12 cellular contexts compared by ENCODE assay signal in the genomic region with DNA sequence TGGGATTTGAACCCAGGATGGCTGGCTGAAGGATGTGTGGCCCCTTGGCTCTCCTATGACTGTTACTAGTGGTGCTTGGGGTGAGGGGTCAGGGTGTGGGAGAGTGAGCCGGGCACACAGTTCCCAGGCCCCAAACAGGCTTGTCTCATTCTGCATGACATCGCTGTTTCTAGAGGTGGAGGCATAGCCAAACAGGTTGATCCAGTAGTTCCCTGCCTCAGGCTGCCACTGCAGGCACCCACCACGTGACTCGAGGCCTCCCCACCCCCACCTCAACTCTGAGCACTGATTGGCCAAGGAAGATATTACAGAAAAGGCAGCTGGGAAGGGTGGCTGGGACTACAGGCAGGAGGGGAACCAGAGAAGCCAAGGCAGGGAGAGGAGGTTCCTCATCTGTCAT.
DNase-seq lines count a peak whose midpoint lies in the region; ATAC-seq and TF ChIP-seq lines count a peak whose summit lies in the region.
"Had no signal": no experiment of that assay in that cellular context is flagged by ENCODE, and none has a peak within 500 bp of the region (broad histone marks: within the 10 kb centered on the region; RNA-seq: fewer than 3 reads in every experiment).

No MANE protein-coding gene starts in this region.

- peaks cover 2% of the 10 kb centered on the region for H3K36me3 ChIP-seq in CD4-positive, alpha-beta memory T cell (ENCODE audit: insufficient read depth, low read length)
- peaks cover 67% of the 10 kb centered on the region for H3K36me3 ChIP-seq in suprapubic skin
- H3K36me3 ChIP-seq in MG63 = peaks cover 56% of the 10 kb centered on the region

- peak overlapping the region; percentile 82 for H3K27ac ChIP-seq in CD4-positive, alpha-beta memory T cell (ENCODE audit: low read depth, low read length)
- no peak overlapping the region for H3K27ac ChIP-seq in suprapubic skin

- peaks cover 31% of the 10 kb centered on the region for H3K4me1 Mint-ChIP-seq in activated CD8-positive, alpha-beta T cell treated with anti-CD3 and anti-CD28 coated beads for 36 hours (ENCODE audit: low read depth)
- H3K4me1 Mint-ChIP-seq in activated CD8-positive, alpha-beta T cell treated with anti-CD3 and anti-CD28 coated beads, Interleukin-2, amount 10 ng/mL, durations not matched to agents 7 days and 5 days (ENCODE audit: low read depth) = peaks cover 50% of the 10 kb centered on the region
- H3K4me1 Mint-ChIP-seq in CD4-positive, alpha-beta memory T cell = peaks cover 34 to 61% (median 48%) of the 10 kb centered on the region in 4 donors
- H3K4me1 Mint-ChIP-seq in activated CD4-positive, alpha-beta memory T cell treated with anti-CD3 and anti-CD28 coated beads for 36 hours (ENCODE audit: low read depth) = peaks cover 41% of the 10 kb centered on the region
- peaks cover 45 to 57% (median 50%) of the 10 kb centered on the region in 3 donors for H3K4me1 Mint-ChIP-seq in naive B cell

- H3K9me3 Mint-ChIP-seq in activated CD8-positive, alpha-beta T cell treated with anti-CD3 and anti-CD28 coated beads for 36 hours = peaks cover 16% of the 10 kb centered on the region
- H3K9me3 Mint-ChIP-seq in activated CD8-positive, alpha-beta T cell treated with anti-CD3 and anti-CD28 coated beads, Interleukin-2, amount 10 ng/mL, durations not matched to agents 7 days and 5 days (ENCODE audit: insufficient read depth) = peaks cover 9% of the 10 kb centered on the region
- H3K9me3 Mint-ChIP-seq in CD4-positive, alpha-beta memory T cell = peaks cover 0 to 8% (median 4%) of the 10 kb centered on the region in 8 donors
- peaks cover 18% of the 10 kb centered on the region for H3K9me3 Mint-ChIP-seq in activated CD4-positive, alpha-beta memory T cell treated with anti-CD3 and anti-CD28 coated beads for 36 hours
- H3K9me3 Mint-ChIP-seq in naive B cell = peaks cover 0 to 11% (median 3%) of the 10 kb centered on the region in 7 donors

- TF ChIP-seq EP300 in suprapubic skin (IDR thresholded peaks at IDR 0.05) = no peak

- peaks cover 44% of the 10 kb centered on the region for H3K4me1 ChIP-seq in CD4-positive, alpha-beta memory T cell (ENCODE audit: insufficient read depth, low read length)
- peaks cover 15% of the 10 kb centered on the region for H3K4me1 ChIP-seq in suprapubic skin
- H3K4me1 ChIP-seq: Caco-2 had no signal

- H3K27me3 Mint-ChIP-seq in activated CD8-positive, alpha-beta T cell treated with anti-CD3 and anti-CD28 coated beads for 36 hours = no peaks in the 10 kb centered on the region
- no peaks in the 10 kb centered on the region for H3K27me3 Mint-ChIP-seq in activated CD8-positive, alpha-beta T cell treated with anti-CD3 and anti-CD28 coated beads, Interleukin-2, amount 10 ng/mL, durations not matched to agents 7 days and 5 days (ENCODE audit: low read depth)
- H3K27me3 Mint-ChIP-seq in CD4-positive, alpha-beta memory T cell = no peaks in the 10 kb centered on the region
- H3K27me3 Mint-ChIP-seq in activated CD4-positive, alpha-beta memory T cell treated with anti-CD3 and anti-CD28 coated beads for 36 hours = no peaks in the 10 kb centered on the region
- no peaks in the 10 kb centered on the region for H3K27me3 Mint-ChIP-seq in naive B cell

- no peak overlapping the region for H3K4me3 Mint-ChIP-seq in activated CD8-positive, alpha-beta T cell treated with anti-CD3 and anti-CD28 coated beads for 36 hours
- no peak overlapping the region for H3K4me3 Mint-ChIP-seq in activated CD8-positive, alpha-beta T cell treated with anti-CD3 and anti-CD28 coated beads, Interleukin-2, amount 10 ng/mL, durations not matched to agents 7 days and 5 days
- peak overlapping the region; percentile 17 to 64 (median 56) for H3K4me3 Mint-ChIP-seq in CD4-positive, alpha-beta memory T cell
- H3K4me3 Mint-ChIP-seq in activated CD4-positive, alpha-beta memory T cell treated with anti-CD3 and anti-CD28 coated beads for 36 hours = peak overlapping the region; percentile 20
- peak overlapping the region in 7 of 8 donors; percentile 10 to 73 (median 46) for H3K4me3 Mint-ChIP-seq in naive B cell

- H3K4me3 ChIP-seq in CD4-positive, alpha-beta memory T cell (ENCODE audit: low read length in 2 of 2) = no peak overlapping the region
- H3K4me3 ChIP-seq in suprapubic skin = no peak overlapping the region
- H3K4me3 ChIP-seq in MG63 = no peak overlapping the region

- no peaks in the 10 kb centered on the region for H3K9me3 ChIP-seq in CD4-positive, alpha-beta memory T cell (ENCODE audit: control insufficient read depth in 1 of 2, low read length in 2 of 2)
- no peaks in the 10 kb centered on the region for H3K9me3 ChIP-seq in suprapubic skin
- peaks cover 10% of the 10 kb centered on the region; the same call in 1 of the 2 replicates for H3K9me3 ChIP-seq in MG63

- no peak for DNase-seq in activated CD8-positive, alpha-beta T cell treated with anti-CD3 and anti-CD28 coated beads for 36 hours
- DNase-seq in activated CD8-positive, alpha-beta T cell treated with anti-CD3 and anti-CD28 coated beads, Interleukin-2, amount 10 ng/mL, durations not matched to agents 7 days and 5 days = no peak
- DNase-seq in CD4-positive, alpha-beta memory T cell = no peak
- no peak for DNase-seq in activated CD4-positive, alpha-beta memory T cell treated with anti-CD3 and anti-CD28 coated beads for 36 hours
- DNase-seq in naive B cell = no peak
- DNase-seq in suprapubic skin (ENCODE audit: low spot score in 2 of 2) = no peak
- DNase-seq in MG63 = no peak
- DNase-seq: activated CD4-positive, alpha-beta T cell treated with anti-CD3 and anti-CD28 coated beads for 1 hour; Caco-2; NCI-H345; SHP77 had no signal

- CTCF ChIA-PET in activated CD8-positive, alpha-beta T cell treated with anti-CD3 and anti-CD28 coated beads for 36 hours (lab: Charles Lee) = interaction anchor here (0.8 to 1.4 kb wide), 3 partner anchors 11 to 81 kb away, joined by 3 to 4 read pairs (median 3); no protein-coding TSS in a partner anchor
- CTCF ChIA-PET in activated CD8-positive, alpha-beta T cell treated with anti-CD3 and anti-CD28 coated beads, Interleukin-2, amount 10 ng/mL, durations not matched to agents 7 days and 5 days (lab: Charles Lee) = interaction anchor here (2.8 to 3.4 kb wide), 2 partner anchors 8 to 11 kb away, joined by 18 to 21 read pairs; no protein-coding TSS in a partner anchor
- CTCF ChIA-PET in CD4-positive, alpha-beta memory T cell (lab: Charles Lee; ENCODE audit: partially characterized antibody) = interaction anchor here (2.2 to 3.6 kb wide), 2 partner anchors 10 to 25 kb away, joined by 7 to 41 read pairs; no protein-coding TSS in a partner anchor
- CTCF ChIA-PET in activated CD4-positive, alpha-beta memory T cell treated with anti-CD3 and anti-CD28 coated beads for 36 hours (lab: Charles Lee) = interaction anchor here (1.8 to 2.4 kb wide), 2 partner anchors 9 to 11 kb away, joined by 10 to 15 read pairs; no protein-coding TSS in a partner anchor

- peaks cover 52% of the 10 kb centered on the region for H3K36me3 Mint-ChIP-seq in activated CD8-positive, alpha-beta T cell treated with anti-CD3 and anti-CD28 coated beads for 36 hours (ENCODE audit: low read depth)
- H3K36me3 Mint-ChIP-seq in activated CD8-positive, alpha-beta T cell treated with anti-CD3 and anti-CD28 coated beads, Interleukin-2, amount 10 ng/mL, durations not matched to agents 7 days and 5 days (ENCODE audit: low read depth) = peaks cover 47% of the 10 kb centered on the region
- H3K36me3 Mint-ChIP-seq in CD4-positive, alpha-beta memory T cell = peaks cover 42 to 45% of the 10 kb centered on the region in 2 donors
- H3K36me3 Mint-ChIP-seq in activated CD4-positive, alpha-beta memory T cell treated with anti-CD3 and anti-CD28 coated beads for 36 hours = peaks cover 36% of the 10 kb centered on the region
- H3K36me3 Mint-ChIP-seq in naive B cell = peaks cover 4 to 23% of the 10 kb centered on the region in 2 donors

- no peak for ATAC-seq in activated CD8-positive, alpha-beta T cell treated with anti-CD3 and anti-CD28 coated beads for 36 hours
- no peak for ATAC-seq in activated CD8-positive, alpha-beta T cell treated with anti-CD3 and anti-CD28 coated beads, Interleukin-2, amount 10 ng/mL, durations not matched to agents 7 days and 5 days
- ATAC-seq in naive B cell (ENCODE audit: low read depth in 2 of 2) = no peak
- no peak for ATAC-seq in activated CD4-positive, CD25-positive, alpha-beta regulatory T cell treated with anti-CD3 and anti-CD28 coated beads, Interleukin-2, amount 50 U/mL, for 24 hours

- TF ChIP-seq CTCF in activated CD8-positive, alpha-beta T cell treated with anti-CD3 and anti-CD28 coated beads for 36 hours (IDR thresholded peaks at IDR 0.05) = no peak
- TF ChIP-seq CTCF in suprapubic skin (IDR thresholded peaks at IDR 0.05) = no peak

- 88% methylated on average over 4 of the region's 4 CpGs for WGBS in suprapubic skin

- no peak for TF ChIP-seq POLR2A in suprapubic skin (IDR thresholded peaks at IDR 0.05)

- H3K27me3 ChIP-seq in CD4-positive, alpha-beta memory T cell (ENCODE audit: insufficient read depth, low read length) = no peaks in the 10 kb centered on the region
- H3K27me3 ChIP-seq in suprapubic skin (no peaks in the 10 kb centered on the region), MG63 (no peaks in the 10 kb centered on the region)

- intact Hi-C loops in activated CD8-positive, alpha-beta T cell treated with anti-CD3 and anti-CD28 coated beads for 36 hours (cut with micrococcal nuclease) = no loop called here
- intact Hi-C loops in CD4-positive, alpha-beta memory T cell (cut with micrococcal nuclease) = loop anchor here (5.0 kb wide), 2 partner anchors 102 to 118 kb away; a partner anchor contains a TSS
- intact Hi-C loops in activated CD4-positive, alpha-beta memory T cell treated with anti-CD3 and anti-CD28 coated beads for 36 hours (cut with micrococcal nuclease) = no loop called here

- H3K27ac Mint-ChIP-seq in activated CD8-positive, alpha-beta T cell treated with anti-CD3 and anti-CD28 coated beads for 36 hours = peak overlapping the region; percentile 46
- no peak overlapping the region for H3K27ac Mint-ChIP-seq in activated CD8-positive, alpha-beta T cell treated with anti-CD3 and anti-CD28 coated beads, Interleukin-2, amount 10 ng/mL, durations not matched to agents 7 days and 5 days
- H3K27ac Mint-ChIP-seq in CD4-positive, alpha-beta memory T cell = peak overlapping the region; percentile 70 to 96 (median 89)
- H3K27ac Mint-ChIP-seq in activated CD4-positive, alpha-beta memory T cell treated with anti-CD3 and anti-CD28 coated beads for 36 hours = peak overlapping the region; percentile 38
- H3K27ac Mint-ChIP-seq in naive B cell = peak overlapping the region in 3 of 6 donors; percentile 57 to 88 (median 80)

- POLR2A ChIA-PET in activated CD8-positive, alpha-beta T cell treated with anti-CD3 and anti-CD28 coated beads for 36 hours (lab: Charles Lee) = interaction anchor here (0.5 to 1.6 kb wide), 3 partner anchors 11 to 686 kb away, joined by 3 to 9 read pairs (median 3); no protein-coding TSS in a partner anchor
- POLR2A ChIA-PET in activated CD8-positive, alpha-beta T cell treated with anti-CD3 and anti-CD28 coated beads, Interleukin-2, amount 10 ng/mL, durations not matched to agents 7 days and 5 days (lab: Charles Lee) = interaction anchor here (2.5 kb wide), 1 partner anchor 9 kb away, joined by 34 read pairs; no protein-coding TSS in a partner anchor
- POLR2A ChIA-PET in CD4-positive, alpha-beta memory T cell (lab: Charles Lee; ENCODE audit: partially characterized antibody) = interaction anchor here (2.1 to 4.2 kb wide), 2 partner anchors 10 to 14 kb away, joined by 8 to 59 read pairs; no protein-coding TSS in a partner anchor
- POLR2A ChIA-PET in activated CD4-positive, alpha-beta memory T cell treated with anti-CD3 and anti-CD28 coated beads for 36 hours (lab: Charles Lee) = interaction anchor here (2.3 to 2.7 kb wide), 2 partner anchors 9 to 11 kb away, joined by 12 read pairs; no protein-coding TSS in a partner anchor

Comparison
In these comparisons a context has a peak if more than half of its experiments do, and no peak if none do; other contexts are left out.
1. H3K4me3 Mint-ChIP-seq: peak in CD4-positive, alpha-beta memory T cell (8 of 8), activated CD4-positive, alpha-beta memory T cell treated with anti-CD3 and anti-CD28 coated beads for 36 hours (single experiment) and naive B cell (7 of 8); none in activated CD8-positive, alpha-beta T cell treated with anti-CD3 and anti-CD28 coated beads for 36 hours (single experiment) and activated CD8-positive, alpha-beta T cell treated with anti-CD3 and anti-CD28 coated beads, Interleukin-2, amount 10 ng/mL, durations not matched to agents 7 days and 5 days (single experiment).